15 cellular contexts compared by ENCODE assay signal in the genomic region with DNA sequence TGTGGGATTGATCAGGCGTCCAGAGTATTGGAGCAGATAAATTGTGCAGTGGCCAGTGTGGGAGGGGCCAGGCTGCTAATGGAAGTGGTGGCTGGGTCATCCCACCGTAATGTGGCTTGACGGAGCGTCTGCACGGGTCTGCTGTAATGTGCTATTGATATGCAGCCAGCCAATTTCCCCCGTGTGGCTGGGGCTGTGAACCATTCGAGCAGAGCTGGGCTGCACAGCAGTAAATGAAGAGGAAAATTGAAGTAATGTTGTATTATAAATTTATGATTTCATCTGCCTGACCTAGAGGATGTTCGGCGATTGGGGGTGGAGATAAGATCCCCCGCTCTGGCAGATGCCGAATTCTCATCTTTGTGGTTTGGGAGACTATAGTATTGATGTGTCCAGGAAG.
DNase-seq lines count a peak whose midpoint lies in the region; ATAC-seq, FAIRE-seq and TF ChIP-seq lines count a peak whose summit lies in the region.
"Had no signal": no experiment of that assay in that cellular context is flagged by ENCODE, and none has a peak within 500 bp of the region (broad histone marks: within the 10 kb centered on the region; RNA-seq: fewer than 3 reads in every experiment).

No MANE protein-coding gene starts in this region.

- peak overlapping the region in 5 of 10 donors; percentile 21 to 63 (median 45) for H3K27ac Mint-ChIP-seq in naive thymus-derived CD8-positive, alpha-beta T cell

- H3K27ac ChIP-seq in A549 (no peak overlapping the region), psoas muscle (no peak overlapping the region)
- H3K27ac ChIP-seq: ovary had no signal

- CTCF ChIA-PET in A549 (lab: Yijun Ruan, JAX), result interaction anchor here (0.9 to 9.0 kb wide), 6 partner anchors 8 to 381 kb away, joined by 3 to 63 read pairs (median 7); no protein-coding TSS in a partner anchor

- TF ChIP-seq RAD21 in A549 (conservative IDR thresholded peaks at IDR 0.05 in 1 of 2, IDR thresholded peaks at IDR 0.05 in 1 of 2), result no peak

- ATAC-seq in A549, result no peak
- no peak for ATAC-seq in GM21717 (IDR thresholded peaks at IDR 0.05; ENCODE audit: unreplicated experiment)
- no peak for ATAC-seq in psoas muscle
- ATAC-seq in naive thymus-derived CD8-positive, alpha-beta T cell, result no peak

- H3K4me3 ChIP-seq in A549 (no peak overlapping the region), psoas muscle (no peak overlapping the region)
- H3K4me3 ChIP-seq: left lung, ovary had no signal

- TF ChIP-seq POLR2A in A549 (IDR thresholded peaks at IDR 0.05; ENCODE audit: low read length), result no peak

- DNase-seq in A549 (ENCODE audit: low read depth in 1 of 2, low spot score in 1 of 2) (no peak), GM13976 (ENCODE audit: low spot score) (peak; percentile 45), SK-N-DZ (ENCODE audit: low spot score) (peak; percentile 83), left kidney (ENCODE audit: low read depth, low spot score) (peak; percentile 57), psoas muscle (no peak)
- no peak for DNase-seq in stimulated activated CD4-positive, alpha-beta T cell treated with anti-CD3 and anti-CD28 coated beads, Interleukin-12 subunit alpha, Interleukin-12 subunit beta, amount 100 ng/mL, for 4 hours
- no peak for DNase-seq in naive thymus-derived CD8-positive, alpha-beta T cell
- DNase-seq: amygdala; GDM1; left lung; stimulated activated CD4-positive, alpha-beta T cell treated with anti-CD3 and anti-CD28 coated beads, Interleukin-2, amount 100 ng/mL, for 24 hours; stimulated activated naive CD4-positive, alpha-beta T cell treated with Interleukin-2 at 50 U/mL for 16 hours; T-helper 9 cell had no signal

- no peak for TF ChIP-seq CTCF in A549 (IDR thresholded peaks at IDR 0.05)
- no peak for TF ChIP-seq CTCF in GM13976 (IDR thresholded peaks at IDR 0.05; ENCODE audit: borderline replicate concordance, control extremely low read depth, extremely low read depth, insufficient read depth, missing control alignments)
- no peak for TF ChIP-seq CTCF in psoas muscle (IDR thresholded peaks at IDR 0.05)

- POLR2A ChIA-PET in A549 (lab: Yijun Ruan, JAX), result no interaction called here
- POLR2A ChIA-PET in naive thymus-derived CD8-positive, alpha-beta T cell (lab: Charles Lee), result interaction anchor here (1.7 kb wide), 1 partner anchor 25 kb away, joined by 3 read pairs; no protein-coding TSS in a partner anchor

- no peak for FAIRE-seq in A549 (lab: Jason Lieb, UNC)

- TF ChIP-seq EP300 in A549 (IDR thresholded peaks at IDR 0.05), result no peak

- H3K27me3 Mint-ChIP-seq in naive thymus-derived CD8-positive, alpha-beta T cell, result no peaks in the 10 kb centered on the region

- peaks cover 0 to 15% of the 10 kb centered on the region in 2 donors for H3K36me3 ChIP-seq in psoas muscle (ENCODE audit: insufficient read depth in 1 of 2, low read depth in 1 of 2)
- H3K36me3 ChIP-seq: ovary had no signal

- H3K36me3 Mint-ChIP-seq in naive thymus-derived CD8-positive, alpha-beta T cell, result peaks cover 0 to 44% (median 21%) of the 10 kb centered on the region in 3 donors

- peak overlapping the region; percentile 43; the same call in 1 of the 3 replicates for H3K4me2 ChIP-seq in A549

- H3K27me3 ChIP-seq in psoas muscle (ENCODE audit: insufficient read depth in 3 of 3, low read length in 2 of 3), result no peaks in the 10 kb centered on the region
- H3K27me3 ChIP-seq: left lung, ovary had no signal

- peaks cover 12 to 50% (median 22%) of the 10 kb centered on the region in 4 donors for H3K4me1 Mint-ChIP-seq in naive thymus-derived CD8-positive, alpha-beta T cell

- H3K4me1 ChIP-seq in A549, result peaks cover 17% of the 10 kb centered on the region
- peaks cover 4% of the 10 kb centered on the region for H3K4me1 ChIP-seq in psoas muscle

- intact Hi-C loops in psoas muscle (cut with DNase I), result no loop called here

- peak overlapping the region in 1 of 10 donors; percentile 57 for H3K4me3 Mint-ChIP-seq in naive thymus-derived CD8-positive, alpha-beta T cell

- in situ Hi-C loops in GM13976 (cut with MboI; ENCODE audit: low sequenced_read_pairs, unreplicated experiment), result no loop called here

- H3K9me3 ChIP-seq in A549 (no peaks in the 10 kb centered on the region), psoas muscle (no peaks in the 10 kb centered on the region)
- H3K9me3 ChIP-seq: left lung, ovary had no signal

- WGBS in A549 (ENCODE audit: missing lambda C conversion rate), result 94% methylated on average over 11 of the region's 11 CpGs
- 77 to 82% (median 81%) methylated on average over 11 of the region's 11 CpGs for WGBS in psoas muscle, 3 donors

- H3K9me3 Mint-ChIP-seq in naive thymus-derived CD8-positive, alpha-beta T cell, result no peaks in the 10 kb centered on the region

TF ChIP-seq in A549, 52 proteins besides CTCF, POLR2A, EP300 and RAD21:
- TF ChIP-seq, protein P1, sequence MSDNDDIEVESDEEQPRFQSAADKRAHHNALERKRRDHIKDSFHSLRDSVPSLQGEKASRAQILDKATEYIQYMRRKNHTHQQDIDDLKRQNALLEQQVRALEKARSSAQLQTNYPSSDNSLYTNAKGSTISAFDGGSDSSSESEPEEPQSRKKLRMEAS (IDR thresholded peaks at IDR 0.05), result no peak
- no peak for TF ChIP-seq BHLHE40 (IDR thresholded peaks at IDR 0.05; ENCODE audit: low read depth, low read length)
- TF ChIP-seq SREBF2 (IDR thresholded peaks at IDR 0.05), result no peak
- no peak for TF ChIP-seq HDAC2 (IDR thresholded peaks at IDR 0.05)
- no peak for TF ChIP-seq RARB (CRISPR knock-in tag; IDR thresholded peaks at IDR 0.05)
- no peak for TF ChIP-seq PHF8 (IDR thresholded peaks at IDR 0.05; ENCODE audit: borderline replicate concordance, low read depth)
- no peak for TF ChIP-seq GATA3 (IDR thresholded peaks at IDR 0.05; ENCODE audit: borderline replicate concordance)
- TF ChIP-seq NR3C1 (IDR thresholded peaks at IDR 0.05), result no peak
- TF ChIP-seq JUNB (IDR thresholded peaks at IDR 0.05), result no peak
- TF ChIP-seq RCOR1 (IDR thresholded peaks at IDR 0.05; ENCODE audit: low read depth, low read length), result no peak
- no peak for TF ChIP-seq TP53 (CRISPR knock-in tag; IDR thresholded peaks at IDR 0.05)
- no peak for TF ChIP-seq HES2 (IDR thresholded peaks at IDR 0.05)

Comparison
In these comparisons a context has a peak if more than half of its experiments do, and no peak if none do; other contexts are left out.
1. DNase-seq: peak in GM13976 (single experiment), SK-N-DZ (single experiment) and left kidney (single experiment); none in A549 (0 of 2), psoas muscle (0 of 2), stimulated activated CD4-positive, alpha-beta T cell treated with anti-CD3 and anti-CD28 coated beads, Interleukin-12 subunit alpha, Interleukin-12 subunit beta, amount 100 ng/mL, for 4 hours (single experiment) and naive thymus-derived CD8-positive, alpha-beta T cell (0 of 10).